14 cellular contexts compared by ENCODE assay signal in the genomic region with DNA sequence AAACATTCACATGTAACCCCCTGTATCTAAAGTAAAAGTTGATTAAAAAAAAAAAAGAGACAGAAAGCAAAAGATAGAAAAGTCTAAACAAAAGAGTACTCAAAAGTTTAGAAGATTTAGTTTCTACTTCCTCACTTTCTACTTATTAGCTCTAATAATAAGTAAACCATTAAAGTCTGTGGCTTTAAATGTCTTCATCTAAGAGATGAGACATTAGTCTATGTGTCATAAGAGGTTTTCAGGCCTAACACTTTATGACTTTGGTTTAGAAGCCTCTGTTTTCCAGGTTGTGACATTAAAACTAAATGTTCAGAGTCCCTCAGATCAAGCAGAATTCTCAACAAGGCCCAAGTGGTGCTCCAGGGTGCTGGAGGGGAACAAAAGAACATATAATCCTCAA. TPM values are rescaled to one million over a fixed set of nuclear protein-coding genes. Genes with fewer than 3 reads are reported as not detected.
A peak's percentile ranks its signal among the peaks of the same experiment; 100 is the strongest.
DNase-seq lines count a peak whose midpoint lies in the region; ATAC-seq and TF ChIP-seq lines count a peak whose summit lies in the region.
"Had no signal": no experiment of that assay in that cellular context is flagged by ENCODE, and none has a peak within 500 bp of the region (broad histone marks: within the 10 kb centered on the region; RNA-seq: fewer than 3 reads in every experiment).

No MANE protein-coding gene starts in this region.

- H3K4me3 ChIP-seq in esophagus squamous epithelium, result no peak overlapping the region
- H3K4me3 ChIP-seq: PC-9 had no signal

- POLR2A ChIA-PET in GM10248 (lab: Yijun Ruan, JAX), result no interaction called here

- no peaks in the 10 kb centered on the region for H3K27me3 ChIP-seq in esophagus squamous epithelium

- intact Hi-C loops in esophagus squamous epithelium (cut with DNase I), result no loop called here

- ATAC-seq in GM19455 (IDR thresholded peaks at IDR 0.05; ENCODE audit: unreplicated experiment), result peak; percentile 76
- peak; percentile 58 for ATAC-seq in HG02870 (IDR thresholded peaks at IDR 0.05; ENCODE audit: unreplicated experiment)
- peak; percentile 92 for ATAC-seq in HG03520 (IDR thresholded peaks at IDR 0.05; ENCODE audit: unreplicated experiment)
- ATAC-seq: naive thymus-derived CD8-positive, alpha-beta T cell had no signal

- H3K4me1 ChIP-seq in esophagus squamous epithelium, result peaks cover 0 to 4% (median 0%) of the 10 kb centered on the region in 3 donors

- H3K27ac ChIP-seq in esophagus squamous epithelium, result no peak overlapping the region
- H3K27ac ChIP-seq: PC-9 had no signal

- H3K36me3 ChIP-seq in esophagus squamous epithelium, result no peaks in the 10 kb centered on the region

- TF ChIP-seq CTCF in GM10248 (IDR thresholded peaks at IDR 0.05; ENCODE audit: control extremely low read depth, extremely low read depth, low read depth, missing control alignments), result no peak
- TF ChIP-seq CTCF in esophagus squamous epithelium (IDR thresholded peaks at IDR 0.05), result no peak

- no peak for TF ChIP-seq POLR2A in esophagus squamous epithelium (IDR thresholded peaks at IDR 0.05)

- DNase-seq in GM10248 (ENCODE audit: extremely low spot score), result peak; percentile 57
- DNase-seq in esophagus squamous epithelium (lab: John Stamatoyannopoulos, UW), result no peak
- no peak for DNase-seq in NCI-H1105 (lab: John Stamatoyannopoulos, UW)
- no peak for DNase-seq in MV-4-11 (lab: John Stamatoyannopoulos, UW)
- DNase-seq in NCI-H2227 (lab: John Stamatoyannopoulos, UW; ENCODE audit: unreplicated experiment), result no peak
- DNase-seq: activated CD4-positive, alpha-beta memory T cell treated with anti-CD3 and anti-CD28 coated beads, Interleukin-2, amount 10 ng/mL, durations not matched to agents 7 days and 5 days; activated naive CD4-positive, alpha-beta T cell treated with anti-CD3 and anti-CD28 coated beads, Interleukin-2, amount 10 ng/mL, durations not matched to agents 7 days and 5 days; naive thymus-derived CD8-positive, alpha-beta T cell; NCI-H1436 treated with DMSO at 0.1 percent for 48 hours; PC-9 had no signal

- CTCF ChIA-PET in GM10248 (lab: Yijun Ruan, JAX), result interaction anchor here (1.2 kb wide), 1 partner anchor 10 kb away, joined by 3 read pairs; no protein-coding TSS in a partner anchor

- no peaks in the 10 kb centered on the region for H3K9me3 ChIP-seq in esophagus squamous epithelium

RNA-seq across cellular contexts. Expression of a gene that starts 42.2 kb away (rescaled TPM):
- 1 to 10 TPM in 3 of 4 donors, under 1 TPM in 1; 0.45 to 8.6 (median 5.1) TPM for total RNA-seq in esophagus squamous epithelium
- total RNA-seq: activated CD4-positive, alpha-beta memory T cell treated with anti-CD3 and anti-CD28 coated beads, Interleukin-2, amount 10 ng/mL, durations not matched to agents 7 days and 5 days; naive thymus-derived CD8-positive, alpha-beta T cell; T-helper 2 cell treated with Interferon-gamma antibody and Interleukin-4, amounts not matched to agents 100 ng/mL and 5 ng/mL, for 36 hours had no signal
